Comparison of ENCODE assay signal across 1 cellular context in the genomic region with DNA sequence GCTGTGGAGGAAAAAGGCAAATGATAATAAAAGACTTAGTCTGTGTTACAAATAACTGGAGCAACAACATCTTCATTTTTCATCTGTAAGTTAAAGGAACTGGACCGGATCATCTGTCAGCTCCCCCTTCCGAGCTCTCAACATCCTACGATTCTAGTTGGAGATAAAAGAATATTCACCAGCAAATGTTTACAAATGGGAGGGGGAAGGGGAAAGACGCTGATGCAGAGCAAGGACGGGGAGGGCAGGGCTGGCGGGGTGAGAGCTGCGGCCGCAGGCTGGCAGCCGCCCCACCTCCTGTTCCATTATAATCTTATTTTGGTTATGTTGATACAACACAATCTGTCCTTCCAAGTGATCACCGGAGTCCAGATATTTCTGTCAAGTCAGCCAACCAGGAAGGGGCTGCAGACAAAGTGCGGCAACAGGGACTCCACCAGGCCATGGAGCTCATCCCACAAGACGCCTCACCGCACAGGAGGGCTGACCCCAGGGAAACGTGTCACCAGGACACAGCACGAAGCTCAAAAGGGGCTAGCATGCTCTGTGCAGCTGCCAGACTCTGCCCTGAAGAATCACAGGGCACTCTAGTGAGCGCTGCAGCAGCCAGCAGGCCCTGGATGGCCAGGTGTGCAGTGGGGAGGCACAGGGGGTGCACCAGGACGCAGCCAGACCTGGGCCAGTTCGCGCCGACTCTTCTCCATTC.
A peak's percentile ranks its signal among the peaks of the same experiment; 100 is the strongest.
TF ChIP-seq lines count a peak whose summit lies in the region.

No MANE protein-coding gene starts in this region.

TF ChIP-seq in HepG2, 621 proteins besides CTCF, POLR2A, EP300 and RAD21 (continues in another document):
- TF ChIP-seq ZBTB38 (CRISPR knock-in tag; IDR thresholded peaks at IDR 0.05) = peak; percentile 43; the same call in 1 of the 2 replicates
- TF ChIP-seq, protein P1, sequence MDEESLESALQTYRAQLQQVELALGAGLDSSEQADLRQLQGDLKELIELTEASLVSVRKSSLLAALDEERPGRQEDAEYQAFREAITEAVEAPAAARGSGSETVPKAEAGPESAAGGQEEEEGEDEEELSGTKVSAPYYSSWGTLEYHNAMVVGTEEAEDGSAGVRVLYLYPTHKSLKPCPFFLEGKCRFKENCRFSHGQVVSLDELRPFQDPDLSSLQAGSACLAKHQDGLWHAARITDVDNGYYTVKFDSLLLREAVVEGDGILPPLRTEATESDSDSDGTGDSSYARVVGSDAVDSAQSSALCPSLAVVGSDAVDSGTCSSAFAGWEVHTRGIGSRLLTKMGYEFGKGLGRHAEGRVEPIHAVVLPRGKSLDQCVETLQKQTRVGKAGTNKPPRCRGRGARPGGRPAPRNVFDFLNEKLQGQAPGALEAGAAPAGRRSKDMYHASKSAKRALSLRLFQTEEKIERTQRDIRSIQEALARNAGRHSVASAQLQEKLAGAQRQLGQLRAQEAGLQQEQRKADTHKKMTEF (CRISPR knock-in tag; IDR thresholded peaks at IDR 0.05) = no peak
- no peak for TF ChIP-seq ZNF451 (CRISPR knock-in tag; IDR thresholded peaks at IDR 0.05)
- TF ChIP-seq ZNF225 (CRISPR knock-in tag; IDR thresholded peaks at IDR 0.05) = 0 out of 2 replicates have a peak, but pooled peaks have one; percentile 32
- no peak for TF ChIP-seq RNF2 (conservative IDR thresholded peaks at IDR 0.05; ENCODE audit: low read depth)
- no peak for TF ChIP-seq MBD4 (IDR thresholded peaks at IDR 0.05; ENCODE audit: borderline replicate concordance, low read length)
- TF ChIP-seq HOXD1 (CRISPR knock-in tag; IDR thresholded peaks at IDR 0.05) = no peak
- no peak for TF ChIP-seq SSRP1 (CRISPR knock-in tag; IDR thresholded peaks at IDR 0.05)
- TF ChIP-seq CBX1 (IDR thresholded peaks at IDR 0.05; ENCODE audit: low read depth) = no peak
- TF ChIP-seq ZNF768 (CRISPR knock-in tag; IDR thresholded peaks at IDR 0.05) = peak; percentile 13; the same call in 1 of the 2 replicates
- TF ChIP-seq, protein P2, sequence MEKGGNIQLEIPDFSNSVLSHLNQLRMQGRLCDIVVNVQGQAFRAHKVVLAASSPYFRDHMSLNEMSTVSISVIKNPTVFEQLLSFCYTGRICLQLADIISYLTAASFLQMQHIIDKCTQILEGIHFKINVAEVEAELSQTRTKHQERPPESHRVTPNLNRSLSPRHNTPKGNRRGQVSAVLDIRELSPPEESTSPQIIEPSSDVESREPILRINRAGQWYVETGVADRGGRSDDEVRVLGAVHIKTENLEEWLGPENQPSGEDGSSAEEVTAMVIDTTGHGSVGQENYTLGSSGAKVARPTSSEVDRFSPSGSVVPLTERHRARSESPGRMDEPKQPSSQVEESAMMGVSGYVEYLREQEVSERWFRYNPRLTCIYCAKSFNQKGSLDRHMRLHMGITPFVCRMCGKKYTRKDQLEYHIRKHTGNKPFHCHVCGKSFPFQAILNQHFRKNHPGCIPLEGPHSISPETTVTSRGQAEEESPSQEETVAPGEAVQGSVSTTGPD (CRISPR knock-in tag; IDR thresholded peaks at IDR 0.05) = no peak
- no peak for TF ChIP-seq HNRNPH1 (optimal IDR thresholded peaks at IDR 0.05; ENCODE audit: low read depth, low read length)
- TF ChIP-seq SRSF9 (IDR thresholded peaks at IDR 0.05; ENCODE audit: borderline replicate concordance, insufficient read depth, low read depth, low read length, poor library complexity, severe bottlenecking) = no peak
- TF ChIP-seq NFKB2 (CRISPR knock-in tag; IDR thresholded peaks at IDR 0.05; ENCODE audit: borderline replicate concordance) = peak; percentile 38; the same call in 1 of the 2 replicates
- TF ChIP-seq ZNF34 (CRISPR knock-in tag; IDR thresholded peaks at IDR 0.05; ENCODE audit: borderline replicate concordance) = no peak
- TF ChIP-seq ZNF136 (CRISPR knock-in tag; IDR thresholded peaks at IDR 0.05; ENCODE audit: low read depth) = no peak
- no peak for TF ChIP-seq ZNF446 (CRISPR knock-in tag; IDR thresholded peaks at IDR 0.05)
- TF ChIP-seq, protein P3, sequence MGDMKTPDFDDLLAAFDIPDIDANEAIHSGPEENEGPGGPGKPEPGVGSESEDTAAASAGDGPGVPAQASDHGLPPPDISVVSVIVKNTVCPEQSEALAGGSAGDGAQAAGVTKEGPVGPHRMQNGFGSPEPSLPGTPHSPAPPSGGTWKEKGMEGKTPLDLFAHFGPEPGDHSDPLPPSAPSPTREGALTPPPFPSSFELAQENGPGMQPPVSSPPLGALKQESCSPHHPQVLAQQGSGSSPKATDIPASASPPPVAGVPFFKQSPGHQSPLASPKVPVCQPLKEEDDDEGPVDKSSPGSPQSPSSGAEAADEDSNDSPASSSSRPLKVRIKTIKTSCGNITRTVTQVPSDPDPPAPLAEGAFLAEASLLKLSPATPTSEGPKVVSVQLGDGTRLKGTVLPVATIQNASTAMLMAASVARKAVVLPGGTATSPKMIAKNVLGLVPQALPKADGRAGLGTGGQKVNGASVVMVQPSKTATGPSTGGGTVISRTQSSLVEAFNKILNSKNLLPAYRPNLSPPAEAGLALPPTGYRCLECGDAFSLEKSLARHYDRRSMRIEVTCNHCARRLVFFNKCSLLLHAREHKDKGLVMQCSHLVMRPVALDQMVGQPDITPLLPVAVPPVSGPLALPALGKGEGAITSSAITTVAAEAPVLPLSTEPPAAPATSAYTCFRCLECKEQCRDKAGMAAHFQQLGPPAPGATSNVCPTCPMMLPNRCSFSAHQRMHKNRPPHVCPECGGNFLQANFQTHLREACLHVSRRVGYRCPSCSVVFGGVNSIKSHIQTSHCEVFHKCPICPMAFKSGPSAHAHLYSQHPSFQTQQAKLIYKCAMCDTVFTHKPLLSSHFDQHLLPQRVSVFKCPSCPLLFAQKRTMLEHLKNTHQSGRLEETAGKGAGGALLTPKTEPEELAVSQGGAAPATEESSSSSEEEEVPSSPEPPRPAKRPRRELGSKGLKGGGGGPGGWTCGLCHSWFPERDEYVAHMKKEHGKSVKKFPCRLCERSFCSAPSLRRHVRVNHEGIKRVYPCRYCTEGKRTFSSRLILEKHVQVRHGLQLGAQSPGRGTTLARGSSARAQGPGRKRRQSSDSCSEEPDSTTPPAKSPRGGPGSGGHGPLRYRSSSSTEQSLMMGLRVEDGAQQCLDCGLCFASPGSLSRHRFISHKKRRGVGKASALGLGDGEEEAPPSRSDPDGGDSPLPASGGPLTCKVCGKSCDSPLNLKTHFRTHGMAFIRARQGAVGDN (CRISPR knock-in tag; IDR thresholded peaks at IDR 0.05) = peak; percentile 41
- TF ChIP-seq POGZ (CRISPR knock-in tag; IDR thresholded peaks at IDR 0.05) = no peak
- no peak for TF ChIP-seq ZNF577 (CRISPR knock-in tag; IDR thresholded peaks at IDR 0.05; ENCODE audit: borderline replicate concordance, low read depth)
- 0 out of 2 replicates have a peak, but pooled peaks have one; percentile 31 for TF ChIP-seq POLR2G (IDR thresholded peaks at IDR 0.05; ENCODE audit: low read depth, low read length)
- no peak for TF ChIP-seq TEAD2 (CRISPR knock-in tag; IDR thresholded peaks at IDR 0.05)
- TF ChIP-seq ZNF138 (CRISPR knock-in tag; IDR thresholded peaks at IDR 0.05; ENCODE audit: low read depth) = no peak
- TF ChIP-seq, protein P4, sequence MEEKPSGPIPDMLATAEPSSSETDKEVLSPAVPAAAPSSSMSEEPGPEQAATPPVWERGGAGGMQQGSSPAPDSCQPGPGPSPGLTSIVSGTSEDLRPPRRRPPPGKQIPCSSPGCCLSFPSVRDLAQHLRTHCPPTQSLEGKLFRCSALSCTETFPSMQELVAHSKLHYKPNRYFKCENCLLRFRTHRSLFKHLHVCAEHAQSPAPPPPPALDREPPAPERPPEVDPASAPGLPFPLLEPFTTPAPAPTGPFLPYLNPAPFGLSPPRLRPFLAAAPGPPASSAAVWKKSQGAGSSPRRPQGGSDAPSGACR (CRISPR knock-in tag; IDR thresholded peaks at IDR 0.05) = no peak
- TF ChIP-seq, protein P5, sequence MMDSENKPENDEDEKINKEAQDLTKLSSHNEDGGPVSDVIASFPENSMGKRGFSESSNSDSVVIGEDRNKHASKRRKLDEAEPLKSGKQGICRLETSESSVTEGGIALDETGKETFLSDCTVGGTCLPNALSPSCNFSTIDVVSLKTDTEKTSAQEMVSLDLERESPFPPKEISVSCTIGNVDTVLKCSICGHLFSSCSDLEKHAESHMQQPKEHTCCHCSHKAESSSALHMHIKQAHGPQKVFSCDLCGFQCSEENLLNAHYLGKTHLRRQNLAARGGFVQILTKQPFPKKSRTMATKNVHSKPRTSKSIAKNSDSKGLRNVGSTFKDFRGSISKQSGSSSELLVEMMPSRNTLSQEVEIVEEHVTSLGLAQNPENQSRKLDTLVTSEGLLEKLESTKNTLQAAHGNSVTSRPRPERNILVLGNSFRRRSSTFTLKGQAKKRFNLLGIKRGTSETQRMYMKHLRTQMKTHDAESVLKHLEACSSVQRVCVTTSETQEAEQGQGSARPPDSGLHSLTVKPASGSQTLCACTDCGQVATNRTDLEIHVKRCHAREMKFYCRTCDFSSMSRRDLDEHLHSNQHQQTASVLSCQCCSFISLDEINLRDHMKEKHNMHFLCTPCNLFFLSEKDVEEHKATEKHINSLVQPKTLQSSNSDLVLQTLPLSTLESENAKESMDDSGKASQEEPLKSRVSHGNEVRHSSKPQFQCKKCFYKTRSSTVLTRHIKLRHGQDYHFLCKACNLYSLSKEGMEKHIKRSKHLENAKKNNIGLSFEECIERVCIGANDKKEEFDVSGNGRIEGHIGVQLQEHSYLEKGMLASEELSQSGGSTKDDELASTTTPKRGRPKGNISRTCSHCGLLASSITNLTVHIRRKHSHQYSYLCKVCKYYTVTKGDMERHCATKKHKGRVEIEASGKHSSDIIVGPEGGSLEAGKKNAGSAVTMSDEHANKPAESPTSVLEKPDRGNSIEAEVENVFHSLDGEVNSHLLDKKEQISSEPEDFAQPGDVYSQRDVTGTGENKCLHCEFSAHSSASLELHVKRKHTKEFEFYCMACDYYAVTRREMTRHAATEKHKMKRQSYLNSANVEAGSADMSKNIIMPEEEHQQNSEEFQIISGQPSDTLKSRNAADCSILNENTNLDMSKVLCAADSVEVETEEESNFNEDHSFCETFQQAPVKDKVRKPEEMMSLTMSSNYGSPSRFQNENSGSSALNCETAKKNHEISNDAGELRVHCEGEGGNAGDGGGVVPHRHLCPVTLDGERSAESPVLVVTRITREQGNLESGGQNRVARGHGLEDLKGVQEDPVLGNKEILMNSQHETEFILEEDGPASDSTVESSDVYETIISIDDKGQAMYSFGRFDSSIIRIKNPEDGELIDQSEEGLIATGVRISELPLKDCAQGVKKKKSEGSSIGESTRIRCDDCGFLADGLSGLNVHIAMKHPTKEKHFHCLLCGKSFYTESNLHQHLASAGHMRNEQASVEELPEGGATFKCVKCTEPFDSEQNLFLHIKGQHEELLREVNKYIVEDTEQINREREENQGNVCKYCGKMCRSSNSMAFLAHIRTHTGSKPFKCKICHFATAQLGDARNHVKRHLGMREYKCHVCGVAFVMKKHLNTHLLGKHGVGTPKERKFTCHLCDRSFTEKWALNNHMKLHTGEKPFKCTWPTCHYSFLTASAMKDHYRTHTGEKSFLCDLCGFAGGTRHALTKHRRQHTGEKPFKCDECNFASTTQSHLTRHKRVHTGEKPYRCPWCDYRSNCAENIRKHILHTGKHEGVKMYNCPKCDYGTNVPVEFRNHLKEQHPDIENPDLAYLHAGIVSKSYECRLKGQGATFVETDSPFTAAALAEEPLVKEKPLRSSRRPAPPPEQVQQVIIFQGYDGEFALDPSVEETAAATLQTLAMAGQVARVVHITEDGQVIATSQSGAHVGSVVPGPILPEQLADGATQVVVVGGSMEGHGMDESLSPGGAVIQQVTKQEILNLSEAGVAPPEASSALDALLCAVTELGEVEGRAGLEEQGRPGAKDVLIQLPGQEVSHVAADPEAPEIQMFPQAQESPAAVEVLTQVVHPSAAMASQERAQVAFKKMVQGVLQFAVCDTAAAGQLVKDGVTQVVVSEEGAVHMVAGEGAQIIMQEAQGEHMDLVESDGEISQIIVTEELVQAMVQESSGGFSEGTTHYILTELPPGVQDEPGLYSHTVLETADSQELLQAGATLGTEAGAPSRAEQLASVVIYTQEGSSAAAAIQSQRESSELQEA (CRISPR knock-in tag; IDR thresholded peaks at IDR 0.05; ENCODE audit: not compliant biosample characterization) = no peak
- no peak for TF ChIP-seq ZNF383 (CRISPR knock-in tag; IDR thresholded peaks at IDR 0.05; ENCODE audit: borderline replicate concordance)
- TF ChIP-seq MTF1 (CRISPR knock-in tag; IDR thresholded peaks at IDR 0.05) = no peak
- TF ChIP-seq, protein P6, sequence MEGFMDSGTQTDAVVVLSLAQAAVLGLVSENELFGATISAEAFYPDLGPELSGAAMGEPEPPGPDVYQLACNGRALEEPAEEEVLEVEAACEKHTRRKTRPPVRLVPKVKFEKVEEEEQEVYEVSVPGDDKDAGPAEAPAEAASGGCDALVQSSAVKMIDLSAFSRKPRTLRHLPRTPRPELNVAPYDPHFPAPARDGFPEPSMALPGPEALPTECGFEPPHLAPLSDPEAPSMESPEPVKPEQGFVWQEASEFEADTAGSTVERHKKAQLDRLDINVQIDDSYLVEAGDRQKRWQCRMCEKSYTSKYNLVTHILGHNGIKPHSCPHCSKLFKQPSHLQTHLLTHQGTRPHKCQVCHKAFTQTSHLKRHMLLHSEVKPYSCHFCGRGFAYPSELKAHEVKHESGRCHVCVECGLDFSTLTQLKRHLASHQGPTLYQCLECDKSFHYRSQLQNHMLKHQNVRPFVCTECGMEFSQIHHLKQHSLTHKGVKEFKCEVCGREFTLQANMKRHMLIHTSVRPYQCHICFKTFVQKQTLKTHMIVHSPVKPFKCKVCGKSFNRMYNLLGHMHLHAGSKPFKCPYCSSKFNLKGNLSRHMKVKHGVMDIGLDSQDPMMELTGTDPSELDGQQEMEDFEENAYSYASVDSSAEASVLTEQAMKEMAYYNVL (CRISPR knock-in tag; IDR thresholded peaks at IDR 0.05; ENCODE audit: borderline replicate concordance) = no peak
- TF ChIP-seq, protein P7, sequence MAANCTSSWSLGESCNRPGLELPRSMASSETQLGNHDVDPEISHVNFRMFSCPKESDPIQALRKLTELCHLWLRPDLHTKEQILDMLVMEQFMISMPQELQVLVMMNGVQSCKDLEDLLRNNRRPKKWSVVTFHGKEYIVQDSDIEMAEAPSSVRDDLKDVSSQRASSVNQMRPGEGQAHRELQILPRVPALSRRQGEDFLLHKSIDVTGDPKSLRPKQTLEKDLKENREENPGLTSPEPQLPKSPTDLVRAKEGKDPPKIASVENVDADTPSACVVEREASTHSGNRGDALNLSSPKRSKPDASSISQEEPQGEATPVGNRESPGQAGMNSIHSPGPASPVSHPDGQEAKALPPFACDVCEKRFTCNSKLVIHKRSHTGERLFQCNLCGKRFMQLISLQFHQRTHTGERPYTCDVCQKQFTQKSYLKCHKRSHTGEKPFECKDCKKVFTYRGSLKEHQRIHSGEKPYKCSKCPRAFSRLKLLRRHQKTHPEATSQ (CRISPR knock-in tag; IDR thresholded peaks at IDR 0.05; ENCODE audit: borderline replicate concordance) = no peak
- TF ChIP-seq ZNF772 (CRISPR knock-in tag; IDR thresholded peaks at IDR 0.05) = no peak
- TF ChIP-seq HMG20B (CRISPR knock-in tag; conservative IDR thresholded peaks at IDR 0.05) = no peak
- TF ChIP-seq, protein P8, sequence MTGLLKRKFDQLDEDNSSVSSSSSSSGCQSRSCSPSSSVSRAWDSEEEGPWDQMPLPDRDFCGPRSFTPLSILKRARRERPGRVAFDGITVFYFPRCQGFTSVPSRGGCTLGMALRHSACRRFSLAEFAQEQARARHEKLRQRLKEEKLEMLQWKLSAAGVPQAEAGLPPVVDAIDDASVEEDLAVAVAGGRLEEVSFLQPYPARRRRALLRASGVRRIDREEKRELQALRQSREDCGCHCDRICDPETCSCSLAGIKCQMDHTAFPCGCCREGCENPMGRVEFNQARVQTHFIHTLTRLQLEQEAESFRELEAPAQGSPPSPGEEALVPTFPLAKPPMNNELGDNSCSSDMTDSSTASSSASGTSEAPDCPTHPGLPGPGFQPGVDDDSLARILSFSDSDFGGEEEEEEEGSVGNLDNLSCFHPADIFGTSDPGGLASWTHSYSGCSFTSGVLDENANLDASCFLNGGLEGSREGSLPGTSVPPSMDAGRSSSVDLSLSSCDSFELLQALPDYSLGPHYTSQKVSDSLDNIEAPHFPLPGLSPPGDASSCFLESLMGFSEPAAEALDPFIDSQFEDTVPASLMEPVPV (CRISPR knock-in tag; IDR thresholded peaks at IDR 0.05) = 0 out of 2 replicates have a peak, but pooled peaks have one; percentile 27
- TF ChIP-seq ZMYM3 (CRISPR knock-in tag; IDR thresholded peaks at IDR 0.05) = no peak
- no peak for TF ChIP-seq ZNF629 (CRISPR knock-in tag; conservative IDR thresholded peaks at IDR 0.05)
- TF ChIP-seq SMARCC2 (IDR thresholded peaks at IDR 0.05) = no peak
